In the genomic region with DNA sequence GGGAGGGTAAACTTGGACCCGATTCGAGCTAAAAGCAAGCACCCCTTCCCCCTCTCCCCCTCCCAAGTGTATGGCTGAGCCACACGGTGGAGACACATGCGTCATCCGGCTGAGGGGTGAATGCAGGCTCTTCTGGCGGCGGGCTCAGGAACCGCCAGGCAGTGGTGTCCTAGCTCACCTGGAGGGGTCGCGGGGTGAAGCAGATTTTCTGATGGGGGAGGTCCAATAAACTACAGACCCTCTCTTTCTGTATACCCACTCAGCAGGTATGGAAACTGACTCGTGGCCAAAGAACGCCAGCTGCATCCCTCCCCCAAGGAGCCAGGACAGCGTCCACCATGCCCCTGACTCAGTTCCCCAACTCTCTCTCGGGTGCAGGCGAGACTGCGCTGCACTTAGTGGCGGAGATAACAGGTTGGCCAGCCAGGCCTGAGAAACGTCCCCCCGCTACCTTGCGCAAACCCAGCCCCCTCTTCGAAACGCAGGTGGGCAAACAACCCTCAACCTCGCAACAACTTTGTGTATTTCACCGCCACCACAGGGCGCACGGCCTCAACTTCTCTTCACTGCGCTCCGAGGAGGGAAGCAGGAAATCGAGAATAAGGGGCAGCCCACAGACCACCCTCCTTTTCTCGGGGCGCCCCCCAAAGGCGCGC, we compare ENCODE assay signal across 8 cellular contexts. TPM values are rescaled to one million over a fixed set of nuclear protein-coding genes. Genes with fewer than 3 reads are reported as not detected.
DNase-seq lines count a peak whose midpoint lies in the region; ATAC-seq and TF ChIP-seq lines count a peak whose summit lies in the region.

No MANE protein-coding gene starts in this region.

- intact Hi-C loops in activated CD4-positive, alpha-beta T cell treated with anti-CD3 and anti-CD28 coated beads for 36 hours (cut with DNase I, micrococcal nuclease): no loop called here
- intact Hi-C loops in sciatic nerve (cut with DNase I): no loop called here

- H3K4me3 ChIP-seq in RWPE2 (ENCODE audit: severe bottlenecking) (peak overlapping the region; percentile 64), esophagus (ENCODE audit: low read depth in 1 of 2, low read length in 2 of 2) (peak overlapping the region; percentile 74 to 76), muscle layer of colon (ENCODE audit: low read depth in 1 of 2, low read length in 2 of 2) (peak overlapping the region; percentile 94 to 95)

- H3K36me3 ChIP-seq in RWPE2 (ENCODE audit: low read depth) (no peaks in the 10 kb centered on the region), esophagus (ENCODE audit: control insufficient read depth in 2 of 2, insufficient read depth in 2 of 2, low read length in 1 of 2) (no peaks in the 10 kb centered on the region), muscle layer of colon (ENCODE audit: insufficient read depth, low read length) (no peaks in the 10 kb centered on the region)

- H3K27ac ChIP-seq in RWPE2 (ENCODE audit: poor library complexity, severe bottlenecking): peak overlapping the region; percentile 68
- H3K27ac ChIP-seq in esophagus (ENCODE audit: low read depth in 2 of 2, low read length in 1 of 2): peak overlapping the region; percentile 90 to 91
- H3K27ac ChIP-seq in muscle layer of colon (ENCODE audit: low read depth, low read length): peak overlapping the region; percentile 94

- DNase-seq in activated CD4-positive, alpha-beta T cell treated with anti-CD3 and anti-CD28 coated beads for 36 hours: peak; percentile 20
- no peak for DNase-seq in activated CD4-positive, alpha-beta T cell treated with anti-CD3 and anti-CD28 coated beads, Interleukin-2, amount 50 U/mL, for 48 hours
- DNase-seq in RWPE2 (ENCODE audit: low spot score) (no peak), sciatic nerve (ENCODE audit: low spot score) (no peak), NCI-H226 (no peak)
- DNase-seq in activated CD8-positive, alpha-beta memory T cell treated with anti-CD3 and anti-CD28 coated beads, Interleukin-2, amount 50 U/mL, for 48 hours: no peak

- H3K27me3 Mint-ChIP-seq in activated CD4-positive, alpha-beta T cell treated with anti-CD3 and anti-CD28 coated beads for 36 hours: peaks cover 54% of the 10 kb centered on the region

- H3K36me3 Mint-ChIP-seq in activated CD4-positive, alpha-beta T cell treated with anti-CD3 and anti-CD28 coated beads for 36 hours (ENCODE audit: low read depth): no peaks in the 10 kb centered on the region

- H3K4me1 Mint-ChIP-seq in activated CD4-positive, alpha-beta T cell treated with anti-CD3 and anti-CD28 coated beads for 36 hours: peaks cover 19% of the 10 kb centered on the region

- peak overlapping the region; percentile 38 for H3K9ac ChIP-seq in muscle layer of colon (ENCODE audit: low read length)

- H3K27ac Mint-ChIP-seq in activated CD4-positive, alpha-beta T cell treated with anti-CD3 and anti-CD28 coated beads for 36 hours: no peak overlapping the region

- H3K9me3 Mint-ChIP-seq in activated CD4-positive, alpha-beta T cell treated with anti-CD3 and anti-CD28 coated beads for 36 hours (ENCODE audit: low read depth): no peaks in the 10 kb centered on the region

- CTCF ChIA-PET in activated CD4-positive, alpha-beta T cell treated with anti-CD3 and anti-CD28 coated beads for 36 hours (lab: Charles Lee): no interaction called here

- peak; percentile 38 for TF ChIP-seq CTCF in RWPE2 (IDR thresholded peaks at IDR 0.05; ENCODE audit: poor library complexity, severe bottlenecking)

- peak overlapping the region; percentile 76 for H3K4me3 Mint-ChIP-seq in activated CD4-positive, alpha-beta T cell treated with anti-CD3 and anti-CD28 coated beads for 36 hours

- POLR2A ChIA-PET in activated CD4-positive, alpha-beta T cell treated with anti-CD3 and anti-CD28 coated beads for 36 hours (lab: Charles Lee): no interaction called here

- H3K9me3 ChIP-seq in RWPE2 (ENCODE audit: severe bottlenecking) (no peaks in the 10 kb centered on the region), esophagus (ENCODE audit: control insufficient read depth in 2 of 2, insufficient read depth in 1 of 2, low read depth in 1 of 2, low read length in 1 of 2) (no peaks in the 10 kb centered on the region), muscle layer of colon (ENCODE audit: low read length) (no peaks in the 10 kb centered on the region)

- ATAC-seq in activated CD4-positive, alpha-beta T cell treated with anti-CD3 and anti-CD28 coated beads for 36 hours: no peak
- ATAC-seq in RWPE2 (ENCODE audit: low read depth): peak; percentile 55
- no peak for ATAC-seq in sciatic nerve

- H3K27me3 ChIP-seq in RWPE2 (ENCODE audit: insufficient read depth, poor library complexity, severe bottlenecking) (no peaks in the 10 kb centered on the region), esophagus (ENCODE audit: control insufficient read depth in 1 of 2, insufficient read depth in 2 of 2, low read length in 2 of 2) (no peaks in the 10 kb centered on the region), muscle layer of colon (ENCODE audit: control insufficient read depth in 1 of 2, insufficient read depth in 2 of 2, low read length in 2 of 2) (no peaks in the 10 kb centered on the region)

- WGBS in esophagus, 2 donors: 3% methylated on average over 33 of the region's 33 CpGs

- peaks cover 14% of the 10 kb centered on the region for H3K4me1 ChIP-seq in RWPE2 (ENCODE audit: insufficient read depth, poor library complexity, severe bottlenecking)
- peaks cover 0 to 5% of the 10 kb centered on the region in 2 donors for H3K4me1 ChIP-seq in esophagus (ENCODE audit: control insufficient read depth in 2 of 2, insufficient read depth in 2 of 2, low read length in 1 of 2)
- peaks cover 21% of the 10 kb centered on the region for H3K4me1 ChIP-seq in muscle layer of colon (ENCODE audit: insufficient read depth, low read length)

RNA-seq across cellular contexts. Expression of a gene that starts 1.3 kb away (rescaled TPM):
- total RNA-seq in activated CD4-positive, alpha-beta T cell treated with anti-CD3 and anti-CD28 coated beads for 36 hours: under 1 TPM; 0.09 to 0.18 TPM
- polyA plus RNA-seq in esophagus: 10 to 100 TPM in 1 of 2 donors, 1 to 10 TPM in 1; 6.0 to 10.6 TPM
- total RNA-seq in sciatic nerve: 64.6 TPM

Comparison
In these comparisons a context has a peak if more than half of its experiments do, and no peak if none do; other contexts are left out.
1. RNA of a gene that starts 1.3 kb away (total RNA-seq): 64.6 TPM in sciatic nerve (single experiment); 0.09 to 0.18 TPM in activated CD4-positive, alpha-beta T cell treated with anti-CD3 and anti-CD28 coated beads for 36 hours; every median in the first group is over 10 times any median in the second.
2. Peak in every context shown above with its lines, with median percentiles within 50 percentile points of each other: H3K27ac ChIP-seq and H3K4me3 ChIP-seq.